Comparison of ENCODE assay signal across 10 cellular contexts in the genomic region with DNA sequence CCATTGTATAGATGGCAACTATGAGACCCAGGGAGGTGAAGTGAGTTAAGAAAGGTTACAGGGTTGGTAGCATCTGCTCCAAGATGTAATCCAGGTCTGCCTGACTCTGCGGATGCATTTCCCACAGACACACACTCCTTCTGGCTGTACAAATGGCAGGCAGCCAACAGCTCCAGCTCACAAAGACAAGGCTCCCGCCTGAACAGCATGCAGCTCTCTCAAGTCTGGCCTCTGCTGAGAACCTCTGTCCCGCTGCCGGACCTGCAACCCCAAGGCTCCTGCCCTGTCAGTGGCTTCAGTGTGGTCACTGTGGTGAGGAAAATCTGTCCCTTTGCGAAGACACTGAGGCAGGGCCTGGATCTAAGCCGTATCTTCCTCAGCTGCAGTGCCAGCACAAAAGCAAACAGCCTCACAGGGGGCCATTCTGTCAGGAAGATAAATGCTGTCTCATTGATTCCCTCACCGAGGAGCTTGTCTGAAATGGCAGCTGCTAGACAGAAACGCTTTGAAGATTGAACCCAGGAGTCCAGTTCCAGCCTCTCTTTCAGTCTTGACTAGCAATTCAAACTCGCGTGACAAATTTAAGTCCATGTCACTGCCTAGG.
DNase-seq lines count a peak whose midpoint lies in the region; ATAC-seq and TF ChIP-seq lines count a peak whose summit lies in the region.
"Had no signal": no experiment of that assay in that cellular context is flagged by ENCODE, and none has a peak within 500 bp of the region (broad histone marks: within the 10 kb centered on the region; RNA-seq: fewer than 3 reads in every experiment).

No MANE protein-coding gene starts in this region.

- DNase-seq in G401 (ENCODE audit: low spot score), result peak; percentile 61
- peak; percentile 83 for DNase-seq in NCI-H510A treated with DMSO at 0.1 percent for 48 hours (lab: John Stamatoyannopoulos, UW)
- peak; percentile 60 for DNase-seq in choroid plexus epithelial cell (ENCODE audit: low read depth)
- DNase-seq in occipital lobe (lab: John Stamatoyannopoulos, UW), result peak; percentile 11
- no peak for DNase-seq in SW 1271 (lab: John Stamatoyannopoulos, UW)
- no peak for DNase-seq in activated T-cell treated with anti-CD3 and anti-CD28 coated beads, Interleukin-2, amount 50 U/mL, for 48 hours
- no peak for DNase-seq in GM10266 (ENCODE audit: extremely low spot score)
- DNase-seq: activated naive CD8-positive, alpha-beta T cell treated with anti-CD3 and anti-CD28 coated beads for 36 hours; naive B cell had no signal

- in situ Hi-C loops in G401 (cut with HindIII; ENCODE audit: low sequenced_read_pairs), result no loop called here

- no peak overlapping the region for H3K4me3 ChIP-seq in choroid plexus epithelial cell (ENCODE audit: low read depth, low read length)

- TF ChIP-seq CTCF in choroid plexus epithelial cell (conservative IDR thresholded peaks at IDR 0.05; ENCODE audit: low read depth, low read length), result no peak
- no peak for TF ChIP-seq CTCF in GM10266 (IDR thresholded peaks at IDR 0.05; ENCODE audit: control insufficient read depth, insufficient read depth, low read depth, missing control alignments)

- no peak for ATAC-seq in HG03139 (IDR thresholded peaks at IDR 0.05; ENCODE audit: unreplicated experiment)

Comparison
In these comparisons a context has a peak if more than half of its experiments do, and no peak if none do; other contexts are left out.
1. DNase-seq: peak in G401 (single experiment), NCI-H510A treated with DMSO at 0.1 percent for 48 hours (single experiment), choroid plexus epithelial cell (single experiment) and occipital lobe (single experiment); none in SW 1271 (0 of 2), activated T-cell treated with anti-CD3 and anti-CD28 coated beads, Interleukin-2, amount 50 U/mL, for 48 hours (0 of 2) and GM10266 (single experiment).